Comparison of ENCODE assay signal across 8 cellular contexts in genomic region chr4:184288451-184289178, GRCh38.
A peak's percentile ranks its signal among the peaks of the same experiment; 100 is the strongest.
DNase-seq lines count a peak whose midpoint lies in the region; ATAC-seq and TF ChIP-seq lines count a peak whose summit lies in the region.

No MANE protein-coding gene starts in this region.

- H3K4me3 ChIP-seq in GM12864 (ENCODE audit: low read depth, low read length) (peak overlapping the region; percentile 34; the same call in 1 of the 2 replicates), transverse colon (no peak overlapping the region)

- H3K4me1 ChIP-seq in transverse colon, result peaks cover 0 to 30% (median 22%) of the 10 kb centered on the region in 4 donors

- 62 to 82% methylated on average over 4 to 13 of the region's 14 CpGs for WGBS in transverse colon (ENCODE audit: low coverage in 1 of 2), 2 donors

- TF ChIP-seq POLR2A in transverse colon (IDR thresholded peaks at IDR 0.05), result no peak

- no peak for TF ChIP-seq EP300 in transverse colon (IDR thresholded peaks at IDR 0.05; ENCODE audit: low read depth)

- peak overlapping the region in 1 of 2 donors; percentile 94 for H3K27ac Mint-ChIP-seq in effector memory CD8-positive, alpha-beta T cell

- H3K27me3 Mint-ChIP-seq in effector memory CD8-positive, alpha-beta T cell, result no peaks in the 10 kb centered on the region

- TF ChIP-seq CTCF in GM12864 (IDR thresholded peaks at IDR 0.05; ENCODE audit: low read depth, low read length, missing control alignments), result no peak
- no peak for TF ChIP-seq CTCF in transverse colon (IDR thresholded peaks at IDR 0.05)

- no peaks in the 10 kb centered on the region for H3K36me3 ChIP-seq in transverse colon

- no peaks in the 10 kb centered on the region for H3K36me3 Mint-ChIP-seq in effector memory CD8-positive, alpha-beta T cell (ENCODE audit: insufficient read depth)

- intact Hi-C loops in transverse colon (cut with DNase I; ENCODE audit: low total_unique reads), result loop anchor here (10.0 kb wide), 1 partner anchor 256 kb away; no protein-coding TSS in a partner anchor

- H3K27ac ChIP-seq in transverse colon, result peak overlapping the region; percentile 49 to 77 (median 64)

- DNase-seq in GM12864 (ENCODE audit: low read depth) (peak; percentile 87), transverse colon (peak; percentile 48), NCI-H1092 treated with DMSO at 0.1 percent for 48 hours (lab: John Stamatoyannopoulos, UW) (no peak), NCI-H2029 (lab: John Stamatoyannopoulos, UW) (no peak), MV-4-11 (lab: John Stamatoyannopoulos, UW) (no peak)
- DNase-seq in effector memory CD8-positive, alpha-beta T cell, result no peak

- H3K27me3 ChIP-seq in transverse colon, result no peaks in the 10 kb centered on the region

- ATAC-seq in GM19463 (IDR thresholded peaks at IDR 0.05; ENCODE audit: unreplicated experiment), result peak; percentile 65
- ATAC-seq in HG03469 (IDR thresholded peaks at IDR 0.05; ENCODE audit: unreplicated experiment), result peak; percentile 41
- ATAC-seq in effector memory CD8-positive, alpha-beta T cell (replicated peaks), result peak; percentile 60

- no peaks in the 10 kb centered on the region for H3K9me3 Mint-ChIP-seq in effector memory CD8-positive, alpha-beta T cell

- peak overlapping the region in 1 of 2 donors; percentile 52 for H3K4me3 Mint-ChIP-seq in effector memory CD8-positive, alpha-beta T cell

- no peaks in the 10 kb centered on the region for H3K9me3 ChIP-seq in transverse colon

- H3K4me1 Mint-ChIP-seq in effector memory CD8-positive, alpha-beta T cell (ENCODE audit: low read depth in 2 of 2), result peaks cover 6 to 10% of the 10 kb centered on the region in 2 donors

- in situ Hi-C loops in transverse colon (cut with MboI; ENCODE audit: low pct_ligation_motif_present in 1 of 4, low pct_unique_long_range_greater_than_20kb in 1 of 4, low sequenced_read_pairs in 3 of 4), result loop anchor here in 3 of 4 donors (10.0 kb wide), 2 partner anchors 186 to 246 kb away; partner anchors contain the start of gene IRF2 (in 1 of the 3)

Comparison
In these comparisons a context has a peak if more than half of its experiments do, and no peak if none do; other contexts are left out.
1. DNase-seq: peak in GM12864 (single experiment) and transverse colon (single experiment); none in effector memory CD8-positive, alpha-beta T cell (0 of 3), NCI-H1092 treated with DMSO at 0.1 percent for 48 hours (single experiment), NCI-H2029 (single experiment) and MV-4-11 (single experiment).
2. Peak in every context shown above with its lines, with median percentiles within 50 percentile points of each other: ATAC-seq.